ENCODE assay signal across 1 cellular context in the genomic region with DNA sequence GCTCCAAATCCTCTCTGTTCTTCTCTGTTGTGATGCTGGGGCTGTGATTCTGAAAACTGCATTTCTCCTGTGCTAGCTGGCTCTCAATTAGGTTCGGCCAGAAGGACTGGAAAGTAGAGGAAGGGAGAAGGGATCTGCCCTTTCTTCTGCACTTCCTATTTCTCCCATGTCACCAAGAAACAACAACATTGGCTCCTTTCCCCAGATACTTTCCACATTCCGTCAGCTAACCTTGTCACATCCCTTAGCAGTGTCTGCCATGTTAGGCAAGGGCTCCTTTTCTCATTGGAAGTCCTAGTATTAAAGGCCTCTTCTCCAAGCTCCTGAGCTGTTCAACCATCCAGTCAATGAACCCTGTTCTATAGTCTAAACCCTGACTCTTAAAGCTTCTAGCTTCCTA.
TF ChIP-seq lines count a peak whose summit lies in the region.

No MANE protein-coding gene starts in this region.

TF ChIP-seq in K562, 482 proteins besides CTCF, POLR2A, EP300 and RAD21:
- TF ChIP-seq SMC3 (conservative IDR thresholded peaks at IDR 0.05; ENCODE audit: insufficient read depth, low read depth, low read length) (no peak), FOXK1 (CRISPR knock-in tag; IDR thresholded peaks at IDR 0.05; ENCODE audit: borderline replicate concordance) (no peak), SPI1 (IDR thresholded peaks at IDR 0.05; ENCODE audit: borderline replicate concordance, low read depth, low read length) (peak; percentile 23; the same call in 1 of the 2 replicates), ZNF780A (CRISPR knock-in tag; IDR thresholded peaks at IDR 0.05) (no peak), DNMT1 (IDR thresholded peaks at IDR 0.05) (no peak), PTBP1 (IDR thresholded peaks at IDR 0.05; ENCODE audit: low read depth, low read length) (no peak)
